24 cellular contexts compared by ENCODE assay signal in the genomic region with DNA sequence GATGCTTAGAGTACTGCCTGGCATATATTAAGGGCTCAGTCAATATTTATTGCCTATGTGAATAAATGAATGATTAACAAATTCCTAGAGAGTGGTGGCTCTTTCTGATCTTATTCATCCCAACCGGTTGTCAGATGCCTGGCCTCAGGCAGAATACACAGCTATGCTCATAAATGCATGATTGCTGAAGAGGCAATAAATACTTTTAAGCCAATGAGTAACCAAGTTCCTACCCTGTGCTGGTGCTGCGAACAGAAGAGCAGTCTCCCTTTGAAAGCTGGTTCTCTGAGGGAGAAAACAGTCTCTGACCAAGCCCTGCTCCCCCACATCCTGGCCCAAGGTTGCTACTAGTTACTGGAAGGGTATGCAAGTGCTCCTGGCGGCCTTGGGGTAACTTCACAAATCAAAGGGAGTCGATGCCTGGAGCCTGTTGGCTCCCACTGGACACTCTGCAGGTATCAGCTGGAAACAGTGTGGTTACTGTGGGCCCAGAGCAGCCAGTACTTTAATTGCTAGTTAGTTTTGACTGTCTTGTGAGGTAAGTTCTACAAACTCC. TPM values are rescaled to one million over a fixed set of nuclear protein-coding genes. Genes with fewer than 3 reads are reported as not detected.
A peak's percentile ranks its signal among the peaks of the same experiment; 100 is the strongest.
DNase-seq lines count a peak whose midpoint lies in the region; ATAC-seq and TF ChIP-seq lines count a peak whose summit lies in the region.
"Had no signal": no experiment of that assay in that cellular context is flagged by ENCODE, and none has a peak within 500 bp of the region (broad histone marks: within the 10 kb centered on the region; RNA-seq: fewer than 3 reads in every experiment).

No MANE protein-coding gene starts in this region.

- H3K9me3 Mint-ChIP-seq in natural killer cell treated with Interleukin-12 subunit alpha and Interleukin-12 subunit beta and Interleukin-15 and Interleukin-18, amount 100 ng/mL, for 72 hours = no peaks in the 10 kb centered on the region
- no peaks in the 10 kb centered on the region for H3K9me3 Mint-ChIP-seq in endothelial cell (ENCODE audit: unreplicated experiment)

- WGBS in heart left ventricle, 4 donors = 81 to 93% (median 83%) methylated on average over 3 to 4 of the region's 4 CpGs
- WGBS in spleen, 5 donors = 76 to 88% (median 83%) methylated on average over 4 of the region's 4 CpGs

- TF ChIP-seq CTCF in heart left ventricle (IDR thresholded peaks at IDR 0.05) (no peak), VCaP (conservative IDR thresholded peaks at IDR 0.05) (no peak), spleen (IDR thresholded peaks at IDR 0.05 in 8 of 11, conservative IDR thresholded peaks at IDR 0.05 in 3 of 11) (no peak), endothelial cell (IDR thresholded peaks at IDR 0.05; ENCODE audit: unreplicated experiment) (no peak)

- H3K9me3 ChIP-seq in heart left ventricle = no peaks in the 10 kb centered on the region
- no peaks in the 10 kb centered on the region for H3K9me3 ChIP-seq in spleen
- H3K9me3 ChIP-seq: breast epithelium, HAP-1, right atrium auricular region, upper lobe of right lung had no signal

- peaks cover 26 to 34% of the 10 kb centered on the region in 2 donors for H3K27me3 Mint-ChIP-seq in natural killer cell treated with Interleukin-12 subunit alpha and Interleukin-12 subunit beta and Interleukin-15 and Interleukin-18, amount 100 ng/mL, for 72 hours
- peaks cover 11% of the 10 kb centered on the region for H3K27me3 Mint-ChIP-seq in endothelial cell (ENCODE audit: unreplicated experiment)

- no peak overlapping the region for H3K4me3 Mint-ChIP-seq in natural killer cell treated with Interleukin-12 subunit alpha and Interleukin-12 subunit beta and Interleukin-15 and Interleukin-18, amount 100 ng/mL, for 72 hours
- no peak overlapping the region for H3K4me3 Mint-ChIP-seq in endothelial cell (ENCODE audit: unreplicated experiment)

- no peak overlapping the region for H3K27ac ChIP-seq in heart left ventricle
- H3K27ac ChIP-seq in VCaP = 0 out of 2 replicates have a peak overlapping the region, but pooled peaks have one; percentile 20
- no peak overlapping the region for H3K27ac ChIP-seq in spleen
- H3K27ac ChIP-seq: BLaER1 treated with 17β-estradiol and CSF1 and Interleukin-3, amounts not matched to agents 10 nM and 100 nM; breast epithelium; right atrium auricular region; upper lobe of right lung had no signal

- H3K27ac Mint-ChIP-seq in natural killer cell treated with Interleukin-12 subunit alpha and Interleukin-12 subunit beta and Interleukin-15 and Interleukin-18, amount 100 ng/mL, for 72 hours = no peak overlapping the region
- H3K27ac Mint-ChIP-seq in endothelial cell (ENCODE audit: unreplicated experiment) = no peak overlapping the region

- H3K4me1 Mint-ChIP-seq in natural killer cell treated with Interleukin-12 subunit alpha and Interleukin-12 subunit beta and Interleukin-15 and Interleukin-18, amount 100 ng/mL, for 72 hours (ENCODE audit: low read depth in 2 of 2) = peaks cover 2 to 5% of the 10 kb centered on the region in 2 donors
- H3K4me1 Mint-ChIP-seq in endothelial cell (ENCODE audit: unreplicated experiment) = peaks cover 23% of the 10 kb centered on the region

- intact Hi-C loops in cardiac septum (cut with DNase I) (no loop called here), heart left ventricle (cut with DNase I) (no loop called here), left colon (cut with DNase I, micrococcal nuclease) (no loop called here), spleen (cut with DNase I; ENCODE audit: low total_unique reads) (no loop called here)

- no peak for ATAC-seq in heart left ventricle
- ATAC-seq in left colon = peak; percentile 60
- no peak for ATAC-seq in natural killer cell treated with Interleukin-12 subunit alpha and Interleukin-12 subunit beta and Interleukin-15 and Interleukin-18, amount 100 ng/mL, for 72 hours
- ATAC-seq: upper lobe of right lung had no signal

- H3K27me3 ChIP-seq in heart left ventricle = peaks cover 0 to 24% (median 5%) of the 10 kb centered on the region in 9 donors
- peaks cover 0 to 39% (median 14%) of the 10 kb centered on the region in 7 donors for H3K27me3 ChIP-seq in spleen (replicated peaks in 1 of 7)
- H3K27me3 ChIP-seq: BLaER1 treated with 17β-estradiol and CSF1 and Interleukin-3, amounts not matched to agents 10 nM and 100 nM; right atrium auricular region had no signal

- peak; percentile 51 for DNase-seq in cardiac septum (ENCODE audit: low spot score)
- no peak for DNase-seq in heart left ventricle
- DNase-seq in left colon = peak; percentile 36 to 56
- DNase-seq in spleen = peak; percentile 42
- no peak for DNase-seq in NCI-H2171 (lab: John Stamatoyannopoulos, UW)
- no peak for DNase-seq in natural killer cell treated with Interleukin-12 subunit alpha and Interleukin-12 subunit beta and Interleukin-15 and Interleukin-18, amount 100 ng/mL, for 72 hours (ENCODE audit: low spot score)
- DNase-seq in endothelial cell (ENCODE audit: low spot score) = no peak
- DNase-seq: activated CD4-positive, alpha-beta T cell treated with anti-CD3 and anti-CD28 coated beads for 1 hour; activated naive CD4-positive, alpha-beta T cell treated with Interleukin-2 at 50 U/mL for 16 hours; activated T-cell treated with anti-CD3 and anti-CD28 coated beads, Interleukin-2, amount 50 U/mL, for 48 hours; cortex of kidney; GF-D8; KG1; NCI-H1694; SIG-M5; stimulated activated CD8-positive, alpha-beta memory T cell treated with anti-CD3 and anti-CD28 coated beads, Interleukin-4, amount 100 ng/mL, for 48 hours; upper lobe of right lung had no signal

- no peaks in the 10 kb centered on the region for H3K36me3 Mint-ChIP-seq in natural killer cell treated with Interleukin-12 subunit alpha and Interleukin-12 subunit beta and Interleukin-15 and Interleukin-18, amount 100 ng/mL, for 72 hours
- no peaks in the 10 kb centered on the region for H3K36me3 Mint-ChIP-seq in endothelial cell (ENCODE audit: low read depth, unreplicated experiment)

- TF ChIP-seq POLR2A in heart left ventricle (IDR thresholded peaks at IDR 0.05) = no peak
- TF ChIP-seq POLR2A in spleen (IDR thresholded peaks at IDR 0.05) = no peak

- H3K36me3 ChIP-seq in heart left ventricle = no peaks in the 10 kb centered on the region
- H3K36me3 ChIP-seq in spleen = no peaks in the 10 kb centered on the region
- H3K36me3 ChIP-seq: BLaER1 treated with 17β-estradiol and CSF1 and Interleukin-3, amounts not matched to agents 10 nM and 100 nM; breast epithelium; HAP-1; right atrium auricular region; upper lobe of right lung had no signal

- H3K4me3 ChIP-seq in heart left ventricle (no peak overlapping the region), spleen (no peak overlapping the region)
- H3K4me3 ChIP-seq: BLaER1 treated with 17β-estradiol and CSF1 and Interleukin-3, amounts not matched to agents 10 nM and 100 nM; breast epithelium; HAP-1; lung; right atrium auricular region; upper lobe of right lung had no signal

- H3K4me1 ChIP-seq in heart left ventricle (peaks cover 0 to 5% (median 0%) of the 10 kb centered on the region in 12 donors), spleen (peaks cover 0 to 7% (median 4%) of the 10 kb centered on the region in 6 donors)
- H3K4me1 ChIP-seq: breast epithelium, HAP-1, right atrium auricular region, upper lobe of right lung had no signal

RNA-seq across cellular contexts. Expression of a gene that starts 2.8 kb away (rescaled TPM):
- total RNA-seq in cardiac septum = not detected
- under 1 TPM in 1 of 9 donors, not detected in 8; 0.16 TPM for total RNA-seq in heart left ventricle
- under 1 TPM; 0.06 to 0.23 TPM for polyA plus RNA-seq in heart left ventricle
- total RNA-seq in left colon = 100 to 1,000 TPM; 159 to 181 TPM
- total RNA-seq in spleen = not detected
- under 1 TPM in 1 of 3 donors, not detected in 2; 0.12 TPM for polyA plus RNA-seq in spleen
- not detected for total RNA-seq in natural killer cell treated with Interleukin-12 subunit alpha and Interleukin-12 subunit beta and Interleukin-15 and Interleukin-18, amount 100 ng/mL, for 72 hours
- total RNA-seq in endothelial cell (ENCODE audit: unreplicated experiment) = 1.4 TPM
- total RNA-seq: activated CD8-positive, alpha-beta memory T cell treated with anti-CD3 and anti-CD28 coated beads for 36 hours; right atrium auricular region; upper lobe of right lung had no signal

RNA-seq across cellular contexts. Expression of a gene that starts 5.7 kb away (rescaled TPM):
- not detected for total RNA-seq in cardiac septum
- total RNA-seq in heart left ventricle = not detected
- polyA plus RNA-seq in heart left ventricle = not detected
- total RNA-seq in left colon = not detected
- not detected for total RNA-seq in spleen
- polyA plus RNA-seq in spleen = not detected
- total RNA-seq in natural killer cell treated with Interleukin-12 subunit alpha and Interleukin-12 subunit beta and Interleukin-15 and Interleukin-18, amount 100 ng/mL, for 72 hours = not detected
- total RNA-seq in endothelial cell (ENCODE audit: unreplicated experiment) = 0.13 TPM
- total RNA-seq: activated CD8-positive, alpha-beta memory T cell treated with anti-CD3 and anti-CD28 coated beads for 36 hours; breast epithelium; right atrium auricular region; upper lobe of right lung had no signal
- polyA plus RNA-seq: lung had no signal

Comparison
In these comparisons a context has a peak if more than half of its experiments do, and no peak if none do; other contexts are left out.
1. DNase-seq: peak in cardiac septum (single experiment), left colon (2 of 2) and spleen (single experiment); none in heart left ventricle (0 of 5), NCI-H2171 (single experiment), natural killer cell treated with Interleukin-12 subunit alpha and Interleukin-12 subunit beta and Interleukin-15 and Interleukin-18, amount 100 ng/mL, for 72 hours (single experiment) and endothelial cell (single experiment).
2. RNA of a gene that starts 2.8 kb away (total RNA-seq): 159 to 181 TPM in left colon; 1.4 TPM in endothelial cell (single experiment), not detected in cardiac septum (single experiment), not detected in spleen, 0.16 TPM in heart left ventricle and not detected in natural killer cell treated with Interleukin-12 subunit alpha and Interleukin-12 subunit beta and Interleukin-15 and Interleukin-18, amount 100 ng/mL, for 72 hours; every median in the first group is over 10 times any median in the second.